ENCODE assay signal across 22 cellular contexts in genomic region chr6:167645383-167645782, GRCh38.
"Had no signal": no experiment of that assay in that cellular context is flagged by ENCODE, and none has a peak within 500 bp of the region (broad histone marks: within the 10 kb centered on the region; RNA-seq: fewer than 3 reads in every experiment).

No MANE protein-coding gene starts in this region.

- H3K4me3 ChIP-seq: hepatocyte, mucosa of descending colon, psoas muscle, right lobe of liver, stomach, thoracic aorta, transverse colon had no signal

- DNase-seq: effector memory CD8-positive, alpha-beta T cell; erythroblast; foreskin melanocyte; kidney; left colon; mammary epithelial cell; mucosa of descending colon; natural killer cell; psoas muscle; retina; right lobe of liver; stimulated activated CD4-positive, alpha-beta T cell treated with anti-CD3 and anti-CD28 coated beads, Interleukin-15, amount 100 ng/mL, for 24 hours; stimulated activated CD4-positive, alpha-beta T cell treated with anti-CD3 and anti-CD28 coated beads, Interleukin-2, amount 100 ng/mL, for 24 hours; stimulated activated CD4-positive, alpha-beta T cell treated with anti-CD3 and anti-CD28 coated beads, Interleukin-4, amount 100 ng/mL, for 4 hours; stimulated activated naive CD4-positive, alpha-beta T cell; stomach; substantia nigra; transverse colon had no signal

- H3K27ac Mint-ChIP-seq: dendritic cell treated with granulocyte-macrophage colony-stimulating factor and Interleukin-4, amounts not matched to agents 40 ng/mL and 50 ng/mL, for 4 days; effector memory CD8-positive, alpha-beta T cell; natural killer cell had no signal

- H3K27me3 Mint-ChIP-seq: dendritic cell treated with granulocyte-macrophage colony-stimulating factor and Interleukin-4, amounts not matched to agents 40 ng/mL and 50 ng/mL, for 4 days had no signal

- H3K4me1 ChIP-seq: parathyroid adenoma, psoas muscle, stomach, transverse colon had no signal

- ATAC-seq: effector memory CD8-positive, alpha-beta T cell; left colon; mucosa of descending colon; natural killer cell; psoas muscle; right lobe of liver had no signal

- H3K9me3 ChIP-seq: mucosa of descending colon, psoas muscle, right lobe of liver, stomach, thoracic aorta, transverse colon had no signal

- H3K36me3 Mint-ChIP-seq: natural killer cell had no signal

- H3K27ac ChIP-seq: hepatocyte, parathyroid adenoma, psoas muscle, right lobe of liver, stomach, thoracic aorta, transverse colon had no signal

- H3K36me3 ChIP-seq: right lobe of liver, stomach, thoracic aorta, transverse colon had no signal

- H3K27me3 ChIP-seq: hepatocyte, right lobe of liver, transverse colon had no signal

- H3K4me3 Mint-ChIP-seq: dendritic cell treated with granulocyte-macrophage colony-stimulating factor and Interleukin-4, amounts not matched to agents 40 ng/mL and 50 ng/mL, for 4 days; effector memory CD8-positive, alpha-beta T cell; natural killer cell had no signal
